In the genomic region with DNA sequence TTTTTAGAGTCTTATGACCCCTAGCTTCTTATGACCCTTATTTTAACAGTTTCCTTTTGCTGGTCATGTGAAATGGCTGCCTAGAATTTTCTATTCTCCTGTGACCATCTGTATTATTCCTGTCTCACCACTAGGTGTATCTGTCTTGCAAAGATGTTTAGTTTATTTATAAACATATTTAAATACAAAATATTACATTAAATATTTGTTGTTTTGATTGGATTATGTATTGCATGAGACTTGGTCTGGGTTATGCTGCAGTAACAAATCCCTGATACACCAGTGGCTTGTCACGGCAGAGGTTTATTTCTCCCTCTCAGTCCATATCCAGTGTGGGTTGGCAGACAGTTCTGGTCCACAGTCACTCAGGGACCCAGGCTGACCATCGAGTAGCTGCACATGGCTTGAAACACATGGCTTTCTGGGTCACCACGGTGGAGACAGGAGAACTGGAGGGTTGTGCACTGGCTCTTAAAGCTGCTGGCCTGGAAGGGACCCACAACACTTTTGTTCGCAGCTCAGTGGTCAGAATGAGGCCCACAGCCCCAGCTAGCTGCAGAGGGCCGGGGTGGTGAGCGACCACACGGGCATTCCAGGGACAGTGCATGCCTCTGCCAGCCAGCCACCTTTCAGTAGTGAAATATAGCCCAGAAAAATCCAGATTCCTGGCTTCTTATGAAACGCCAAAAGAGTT, we compare ENCODE assay signal across 10 cellular contexts. TPM values are rescaled to one million over a fixed set of nuclear protein-coding genes. Genes with fewer than 3 reads are reported as not detected.
DNase-seq lines count a peak whose midpoint lies in the region; ATAC-seq and TF ChIP-seq lines count a peak whose summit lies in the region.
"Had no signal": no experiment of that assay in that cellular context is flagged by ENCODE, and none has a peak within 500 bp of the region (broad histone marks: within the 10 kb centered on the region; RNA-seq: fewer than 3 reads in every experiment).

No MANE protein-coding gene starts in this region.

- peaks cover 37% of the 10 kb centered on the region for H3K4me1 ChIP-seq in Panc1 (ENCODE audit: control insufficient read depth, insufficient read depth, low read length)
- peaks cover 33 to 45% of the 10 kb centered on the region in 2 experiments for H3K4me1 ChIP-seq in trophoblast cell (ENCODE audit: control insufficient read depth in 1 of 2, insufficient read depth in 2 of 2, low read length in 2 of 2)

- H2BK120ac ChIP-seq in trophoblast cell (ENCODE audit: insufficient read depth, low read length, poor library complexity) = no peak overlapping the region

- peaks cover 15% of the 10 kb centered on the region for H3K79me1 ChIP-seq in trophoblast cell (ENCODE audit: low read length)

- in situ Hi-C loops in Panc1 (cut with HindIII; ENCODE audit: low pct_unique_long_range_greater_than_20kb, low sequenced_read_pairs) (no loop called here), KBM-7 (cut with MboI; ENCODE audit: low pct_unique_long_range_greater_than_20kb, low sequenced_read_pairs) (no loop called here)

- H3K36me3 ChIP-seq in Panc1 (ENCODE audit: control insufficient read depth, insufficient read depth, low read length) (no peaks in the 10 kb centered on the region), trophoblast cell (ENCODE audit: control insufficient read depth in 1 of 2, insufficient read depth in 2 of 2, low read length in 2 of 2) (peaks cover 24 to 28% of the 10 kb centered on the region in 2 experiments)

- intact Hi-C loops in Panc1 (cut with micrococcal nuclease; ENCODE audit: unreplicated experiment) = no loop called here

- peak overlapping the region; percentile 33 for H2AFZ ChIP-seq in trophoblast cell (ENCODE audit: insufficient read depth, low read length, poor library complexity)

- H3K27me3 ChIP-seq in Panc1 (ENCODE audit: control insufficient read depth, insufficient read depth, low read length) (no peaks in the 10 kb centered on the region), trophoblast cell (ENCODE audit: insufficient read depth, low read length) (no peaks in the 10 kb centered on the region)

- H3K14ac ChIP-seq in trophoblast cell (ENCODE audit: low read length) = peak overlapping the region; percentile 12

- H3K23ac ChIP-seq in trophoblast cell (ENCODE audit: low read length) = no peak overlapping the region

- peaks cover 4% of the 10 kb centered on the region for H3K79me2 ChIP-seq in trophoblast cell (ENCODE audit: control insufficient read depth, insufficient read depth, low read length, poor library complexity)

- no peak overlapping the region for H3K27ac ChIP-seq in C4-2B
- peak overlapping the region; percentile 70; the same call in 1 of the 2 replicates for H3K27ac ChIP-seq in Panc1 (ENCODE audit: low read length)
- no peak overlapping the region for H3K27ac ChIP-seq in trophoblast cell (ENCODE audit: low read depth, low read length)

- H4K8ac ChIP-seq in trophoblast cell (ENCODE audit: low read depth, low read length) = no peak overlapping the region

- no CpG with 5 or more reads among the region's 8 CpGs for WGBS in trophoblast cell (ENCODE audit: extremely low coverage, insufficient coverage, insufficient read length)

- H3K9ac ChIP-seq in trophoblast cell (ENCODE audit: low read length) = no peak overlapping the region

- ATAC-seq in Panc1 = no peak

- H3K4ac ChIP-seq in trophoblast cell (ENCODE audit: low read depth, low read length) = peak overlapping the region; percentile 17

- H3K4me2 ChIP-seq in trophoblast cell (ENCODE audit: low read length) = no peak overlapping the region

- no peak overlapping the region for H3K4me3 ChIP-seq in Panc1 (ENCODE audit: low read depth in 2 of 2, low read length in 2 of 2)
- no peak overlapping the region for H3K4me3 ChIP-seq in foreskin fibroblast (ENCODE audit: low read depth in 1 of 2, low read length in 2 of 2)
- H3K4me3 ChIP-seq in trophoblast cell (ENCODE audit: low read depth, low read length) = no peak overlapping the region

- POLR2A ChIA-PET in Panc1 (lab: Charles Lee) = interaction anchor here (0.5 kb wide), 1 partner anchor 23 kb away, joined by 3 read pairs; no protein-coding TSS in a partner anchor
- POLR2A ChIA-PET in HEK293T (lab: Yijun Ruan, JAX) = no interaction called here

- peak overlapping the region; percentile 27 for H3K18ac ChIP-seq in trophoblast cell (ENCODE audit: low read length)

- DNase-seq in Panc1 (ENCODE audit: low read depth, low spot score) = no peak
- DNase-seq in foreskin fibroblast = no peak
- DNase-seq in trophoblast cell = no peak
- no peak for DNase-seq in NCI-H1694 treated with DMSO at 0.1 percent for 48 hours (lab: John Stamatoyannopoulos, UW)
- DNase-seq in KBM-7 = no peak
- no peak for DNase-seq in HEK293T (ENCODE audit: extremely low spot score)
- no peak for DNase-seq in AML-193 (lab: John Stamatoyannopoulos, UW)
- DNase-seq: NCI-H226; stimulated activated naive CD8-positive, alpha-beta T cell treated with anti-CD3 and anti-CD28 coated beads, Interleukin-15, amount 100 ng/mL, for 72 hours had no signal

- peak overlapping the region; percentile 12 for H4K91ac ChIP-seq in trophoblast cell (ENCODE audit: low read depth, low read length)

- TF ChIP-seq CTCF in C4-2B (conservative IDR thresholded peaks at IDR 0.05) (peak; percentile 39), Panc1 (IDR thresholded peaks at IDR 0.05) (peak; percentile 41; the same call in 1 of the 2 replicates), foreskin fibroblast (IDR thresholded peaks at IDR 0.05; ENCODE audit: low read depth, low read length) (peak; percentile 18)

- H2BK5ac ChIP-seq in trophoblast cell (ENCODE audit: low read depth, low read length, poor library complexity) = no peak overlapping the region

- H3K9me3 ChIP-seq in Panc1 (ENCODE audit: control insufficient read depth, insufficient read depth, low read depth, low read length) (no peaks in the 10 kb centered on the region), trophoblast cell (ENCODE audit: insufficient read depth, low read depth, low read length) (peaks cover 2% of the 10 kb centered on the region)

- CTCF ChIA-PET in Panc1 (lab: Charles Lee) = interaction anchor here (0.6 to 1.1 kb wide), 2 partner anchors 14 to 595 kb away, joined by 4 to 5 read pairs; no protein-coding TSS in a partner anchor
- CTCF ChIA-PET in HEK293T (lab: Yijun Ruan, JAX) = interaction anchor here (0.6 to 1.1 kb wide), 4 partner anchors 9 to 350 kb away, joined by 3 read pairs; a partner anchor contains a TSS

- no TSS peak for BruUV-seq in Panc1 (replicated peaks; lab: Mats Ljungman, UMichigan)

- H4K12ac ChIP-seq in trophoblast cell (ENCODE audit: low read depth, low read length) = no peak overlapping the region

- no peak overlapping the region for H2BK12ac ChIP-seq in trophoblast cell (ENCODE audit: low read length)

- no peak overlapping the region for H2AK5ac ChIP-seq in trophoblast cell (ENCODE audit: low read length)

TF ChIP-seq in HEK293T, 16 proteins besides CTCF, POLR2A, EP300 and RAD21:
- TF ChIP-seq, protein P1, sequence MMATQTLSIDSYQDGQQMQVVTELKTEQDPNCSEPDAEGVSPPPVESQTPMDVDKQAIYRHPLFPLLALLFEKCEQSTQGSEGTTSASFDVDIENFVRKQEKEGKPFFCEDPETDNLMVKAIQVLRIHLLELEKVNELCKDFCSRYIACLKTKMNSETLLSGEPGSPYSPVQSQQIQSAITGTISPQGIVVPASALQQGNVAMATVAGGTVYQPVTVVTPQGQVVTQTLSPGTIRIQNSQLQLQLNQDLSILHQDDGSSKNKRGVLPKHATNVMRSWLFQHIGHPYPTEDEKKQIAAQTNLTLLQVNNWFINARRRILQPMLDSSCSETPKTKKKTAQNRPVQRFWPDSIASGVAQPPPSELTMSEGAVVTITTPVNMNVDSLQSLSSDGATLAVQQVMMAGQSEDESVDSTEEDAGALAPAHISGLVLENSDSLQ (IDR thresholded peaks at IDR 0.05) = no peak
- no peak for TF ChIP-seq ARNT (IDR thresholded peaks at IDR 0.05)

RNA-seq across cellular contexts. Expression of a gene that starts 7.4 kb away (rescaled TPM):
- total RNA-seq in Panc1 (2021; ENCODE audit: unreplicated experiment) = 13.9 TPM
- 15.7 TPM for polyA plus RNA-seq in Panc1 (2012; ENCODE audit: insufficient read length)
- polyA plus RNA-seq in trophoblast cell (2013) = 9.7 and 11.1 TPM in 2 replicates

RNA-seq across cellular contexts. Expression of a gene that starts 11.6 kb away (rescaled TPM):
- 16.6 TPM for total RNA-seq in Panc1 (2021; ENCODE audit: unreplicated experiment)
- 26.2 TPM for polyA plus RNA-seq in Panc1 (2012; ENCODE audit: insufficient read length)
- polyA plus RNA-seq in trophoblast cell (2013) = 120 and 128 TPM in 2 replicates

RNA-seq across cellular contexts. Expression of a gene that starts 33.8 kb away (rescaled TPM):
- total RNA-seq in Panc1 (2021; ENCODE audit: unreplicated experiment) = 14.6 TPM
- 7.9 TPM for polyA plus RNA-seq in Panc1 (2012; ENCODE audit: insufficient read length)
- polyA plus RNA-seq in trophoblast cell (2013) = 31.5 and 32.1 TPM in 2 replicates

RNA-seq across cellular contexts. Expression of a gene that starts 55.8 kb away (rescaled TPM):
- not detected for total RNA-seq in Panc1 (2021; ENCODE audit: unreplicated experiment)
- polyA plus RNA-seq in Panc1 (2012; ENCODE audit: insufficient read length) = not detected
- 0.18 and 0.37 TPM in 2 replicates for polyA plus RNA-seq in trophoblast cell (2013)
